8 cellular contexts compared by ENCODE assay signal in the genomic region with DNA sequence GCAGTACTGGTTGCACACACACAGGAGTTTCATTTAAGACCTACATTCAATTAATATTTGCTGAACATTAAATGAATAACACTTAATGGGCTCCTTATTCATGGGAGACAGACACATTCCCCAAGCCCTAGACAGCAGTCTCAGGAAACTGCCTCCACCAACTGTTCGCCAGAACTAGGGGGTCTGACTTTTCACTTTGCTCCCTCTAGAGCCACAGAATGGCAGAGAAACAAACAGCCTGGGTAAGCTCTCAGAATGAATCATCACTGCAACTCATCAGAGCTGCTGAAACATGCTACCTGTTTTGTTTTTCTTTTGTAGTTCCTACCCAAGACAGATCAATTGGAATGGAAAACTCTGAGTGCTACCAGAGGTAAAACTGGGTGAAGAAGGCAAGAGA. TPM values are rescaled to one million over a fixed set of nuclear protein-coding genes. Genes with fewer than 3 reads are reported as not detected.
A peak's percentile ranks its signal among the peaks of the same experiment; 100 is the strongest.
DNase-seq lines count a peak whose midpoint lies in the region; ATAC-seq and TF ChIP-seq lines count a peak whose summit lies in the region.

No MANE protein-coding gene starts in this region.

- CTCF ChIA-PET in T-cell (lab: Charles Lee): interaction anchor here in 1 of 2 donors (1.1 to 1.4 kb wide), 2 partner anchors 32 to 111 kb away, joined by 3 read pairs; a partner anchor contains a TSS

- no peaks in the 10 kb centered on the region for H3K4me1 ChIP-seq in aorta (ENCODE audit: control insufficient read depth in 1 of 2, insufficient read depth in 2 of 2, low read length in 2 of 2)

- WGBS in aorta, 2 donors: 56 to 58% methylated on average over 1 of the region's 1 CpG

- no peaks in the 10 kb centered on the region for H3K27me3 ChIP-seq in aorta (ENCODE audit: control insufficient read depth in 1 of 2, insufficient read depth in 2 of 2, low read length in 1 of 2)

- intact Hi-C loops in aorta (cut with DNase I): no loop called here

- H3K4me3 ChIP-seq in foreskin fibroblast (ENCODE audit: low read depth in 1 of 2, low read length in 2 of 2) (no peak overlapping the region), aorta (ENCODE audit: low read length in 2 of 2) (no peak overlapping the region)

- peaks cover 38% of the 10 kb centered on the region for H3K36me3 Mint-ChIP-seq in T-cell

- H3K4me1 Mint-ChIP-seq in T-cell: peaks cover 19 to 30% (median 23%) of the 10 kb centered on the region in 3 donors

- ATAC-seq in T-cell (replicated peaks in 1 of 4) (peak in 3 of 4 experiments; percentile 19 to 56 (median 56)), aorta (ENCODE audit: low FRiP score) (no peak)

- POLR2A ChIA-PET in T-cell (lab: Charles Lee): no interaction called here

- no peaks in the 10 kb centered on the region for H3K27me3 Mint-ChIP-seq in T-cell

- H3K36me3 ChIP-seq in aorta (ENCODE audit: control insufficient read depth in 1 of 2, insufficient read depth in 2 of 2, low read length in 1 of 2): no peaks in the 10 kb centered on the region

- H3K27ac Mint-ChIP-seq in T-cell: peak overlapping the region; percentile 37 to 72

- peak; percentile 62 for DNase-seq in A172 (ENCODE audit: low spot score)
- DNase-seq in GM19240 (ENCODE audit: insufficient read length, low spot score): peak; percentile 41
- DNase-seq in T-cell: no peak
- peak; percentile 26 to 51 for DNase-seq in foreskin fibroblast
- no peak for DNase-seq in aorta
- no peak for DNase-seq in NCI-H2196 treated with DMSO at 0.1 percent for 48 hours (lab: John Stamatoyannopoulos, UW; ENCODE audit: unreplicated experiment)
- no peak for DNase-seq in NCI-H774 (lab: John Stamatoyannopoulos, UW)
- no peak for DNase-seq in NK-92 treated with Interleukin-12 subunit alpha and Interleukin-12 subunit beta, amount 100 ng/mL, for 24 hours (lab: John Stamatoyannopoulos, UW)

- no peaks in the 10 kb centered on the region for H3K9me3 ChIP-seq in aorta (ENCODE audit: control insufficient read depth, low read length)

- peak overlapping the region; percentile 8 to 15 for H3K27ac ChIP-seq in aorta (ENCODE audit: low read depth in 1 of 2, low read length in 2 of 2)

- H3K9me3 Mint-ChIP-seq in T-cell: no peaks in the 10 kb centered on the region

- TF ChIP-seq CTCF in foreskin fibroblast (IDR thresholded peaks at IDR 0.05; ENCODE audit: low read depth, low read length): peak; percentile 4

- H3K4me3 Mint-ChIP-seq in T-cell: no peak overlapping the region

RNA-seq across cellular contexts. Expression of a gene that starts 31.7 kb away (rescaled TPM):
- total RNA-seq in A172 (2014; rRNA removed; shearing (Covaris generic)): 17.7 and 18.4 TPM in 2 replicates
- 100 to 1,000 TPM; 131 to 185 (median 173) TPM for total RNA-seq in T-cell
- total RNA-seq in aorta: 10 to 100 TPM; 66.1 to 90.4 TPM
- 1 to 10 TPM; 6.0 to 6.5 TPM for polyA plus RNA-seq in aorta

Comparison
In these comparisons a context has a peak if more than half of its experiments do, and no peak if none do; other contexts are left out.
1. DNase-seq: peak in A172 (single experiment), GM19240 (single experiment) and foreskin fibroblast (2 of 2); none in T-cell (0 of 34), aorta (0 of 2), NCI-H2196 treated with DMSO at 0.1 percent for 48 hours (single experiment), NCI-H774 (single experiment) and NK-92 treated with Interleukin-12 subunit alpha and Interleukin-12 subunit beta, amount 100 ng/mL, for 24 hours (single experiment).